13 cellular contexts compared by ENCODE assay signal in genomic region chr16:88971371-88972097, GRCh38. TPM values are rescaled to one million over a fixed set of nuclear protein-coding genes. Genes with fewer than 3 reads are reported as not detected.
DNase-seq lines count a peak whose midpoint lies in the region; ATAC-seq, FAIRE-seq and TF ChIP-seq lines count a peak whose summit lies in the region.
"Had no signal": no experiment of that assay in that cellular context is flagged by ENCODE, and none has a peak within 500 bp of the region (broad histone marks: within the 10 kb centered on the region; RNA-seq: fewer than 3 reads in every experiment).

No MANE protein-coding gene starts in this region.

- CTCF ChIA-PET in A549 (lab: Yijun Ruan, JAX): interaction anchor here (1.5 kb wide), 1 partner anchor 14 kb away, joined by 3 read pairs; no protein-coding TSS in a partner anchor

- H3K9me3 ChIP-seq in A549: no peaks in the 10 kb centered on the region
- H3K9me3 ChIP-seq: heart right ventricle had no signal

- POLR2A ChIA-PET in A549 (lab: Yijun Ruan, JAX): no interaction called here

- no peak for FAIRE-seq in A549 (lab: Jason Lieb, UNC)
- FAIRE-seq: RCC 7860 had no signal

- no peaks in the 10 kb centered on the region for H3K4me1 ChIP-seq in A549

- no peak for TF ChIP-seq CTCF in A549 (IDR thresholded peaks at IDR 0.05)

- no peak for DNase-seq in A549 (ENCODE audit: low read depth in 1 of 2, low spot score in 1 of 2)
- DNase-seq in globus pallidus (ENCODE audit: low spot score): peak; percentile 18
- no peak for DNase-seq in H4 (ENCODE audit: low spot score)
- no peak for DNase-seq in DMS 273 (lab: John Stamatoyannopoulos, UW; ENCODE audit: unreplicated experiment)
- DNase-seq in stimulated activated CD4-positive, alpha-beta T cell treated with anti-CD3 and anti-CD28 coated beads, Interleukin-2, amount 100 ng/mL, for 24 hours: no peak
- no peak for DNase-seq in activated CD4-positive, CD25-positive, alpha-beta regulatory T cell (lab: John Stamatoyannopoulos, UW)
- DNase-seq: NCI-H2029 treated with DMSO at 0.1 percent for 48 hours, T1000 had no signal

- no peak overlapping the region for H3K27ac ChIP-seq in A549
- H3K27ac ChIP-seq: heart right ventricle had no signal

- no peak for TF ChIP-seq EP300 in A549 (IDR thresholded peaks at IDR 0.05)

- WGBS in A549 (ENCODE audit: missing lambda C conversion rate): 59% methylated on average over 23 of the region's 29 CpGs

- no peak for TF ChIP-seq POLR2A in A549 (IDR thresholded peaks at IDR 0.05; ENCODE audit: low read length)

- H3K4me3 ChIP-seq in A549: no peak overlapping the region

- no peak for ATAC-seq in A549
- ATAC-seq in GM18868 (IDR thresholded peaks at IDR 0.05; ENCODE audit: unreplicated experiment): peak; percentile 28
- peak; percentile 25 for ATAC-seq in HG03135 (IDR thresholded peaks at IDR 0.05; ENCODE audit: unreplicated experiment)

- no peak for TF ChIP-seq RAD21 in A549 (conservative IDR thresholded peaks at IDR 0.05 in 1 of 2, IDR thresholded peaks at IDR 0.05 in 1 of 2)

- no peak overlapping the region for H3K4me2 ChIP-seq in A549

TF ChIP-seq in A549, 52 proteins besides CTCF, POLR2A, EP300 and RAD21:
- no peak for TF ChIP-seq FOXS1 (CRISPR knock-in tag; IDR thresholded peaks at IDR 0.05)
- TF ChIP-seq ZFP36 (IDR thresholded peaks at IDR 0.05; ENCODE audit: borderline replicate concordance, partially characterized antibody): peak; percentile 95

RNA-seq across cellular contexts. Expression of gene CBFA2T3, which starts 5.5 kb away (rescaled TPM):
- polyA plus RNA-seq in A549 (2011; rRNA removed): not detected in 2 replicates
- 0.03 TPM in 2 replicates for polyA plus RNA-seq in A549 (2012; cell fraction: cytosol; rRNA removed)
- 0.12 and 0.22 TPM in 2 replicates for polyA plus RNA-seq in A549 (2012; cell fraction: nucleus; rRNA removed)
- polyA plus RNA-seq in A549 (2017; fragmentation: RNase III; extraction: RNeasy Plus Mini Kit Qiagen cat#74134 plus additional on column Dnase treatment): 0.05 to 0.34 TPM (median 0.08 TPM) in 3 replicates
- not detected in 2 replicates for polyA minus RNA-seq in A549 (2011; rRNA and poly(A)+ RNA removed)
- not detected in 2 replicates for total RNA-seq in H4 (2014; rRNA removed; shearing (Covaris generic))
- total RNA-seq: pulmonary artery endothelial cell had no signal

Comparison
In these comparisons a context has a peak if more than half of its experiments do, and no peak if none do; other contexts are left out.
1. ATAC-seq: peak in GM18868 (single experiment) and HG03135 (single experiment); none in A549 (0 of 2).